Comparison of ENCODE assay signal across 8 cellular contexts in the genomic region with DNA sequence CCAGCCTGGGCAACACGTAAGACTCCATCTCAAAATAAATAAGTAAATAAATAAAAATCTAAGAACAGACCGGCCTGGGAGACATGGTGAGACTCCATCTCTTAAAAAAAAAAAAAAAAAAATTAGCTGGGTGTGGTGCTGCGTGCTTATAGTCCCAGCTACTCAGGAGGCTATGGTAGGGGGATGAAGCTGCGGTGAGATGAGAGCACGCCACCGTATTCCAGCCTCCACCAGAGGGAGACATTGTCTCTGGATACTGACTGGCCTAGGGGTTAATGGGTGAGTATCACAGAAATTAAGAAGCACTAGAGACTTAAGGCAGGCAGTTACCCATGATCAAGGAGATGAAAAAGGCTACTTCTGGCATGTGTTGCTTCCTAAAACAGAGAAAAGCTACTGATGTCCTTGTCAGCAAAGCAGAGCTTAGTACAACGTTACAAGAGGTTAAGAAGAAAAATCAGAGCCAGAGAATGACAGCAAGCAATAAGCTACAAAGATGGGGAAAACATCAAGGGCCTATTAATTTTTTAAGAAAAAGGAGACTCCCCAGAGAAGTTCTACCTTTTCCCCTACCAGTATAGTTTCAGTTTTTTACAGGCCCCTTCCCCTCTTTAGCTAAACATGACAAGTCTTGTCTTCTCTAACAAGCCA. TPM values are rescaled to one million over a fixed set of nuclear protein-coding genes. Genes with fewer than 3 reads are reported as not detected.
DNase-seq lines count a peak whose midpoint lies in the region; ATAC-seq and TF ChIP-seq lines count a peak whose summit lies in the region.

No MANE protein-coding gene starts in this region.

- no peak overlapping the region for H3K27ac Mint-ChIP-seq in Caco-2 (ENCODE audit: unreplicated experiment)

- H3K9me3 ChIP-seq in Caco-2 = no peaks in the 10 kb centered on the region

- DNase-seq in Caco-2 (peak; percentile 65 to 76), H4 (ENCODE audit: low spot score) (peak; percentile 68), NCI-H146 (lab: John Stamatoyannopoulos, UW) (peak; percentile 48), T-helper 22 cell (ENCODE audit: low read depth) (peak; percentile 33), astrocyte of the hippocampus (ENCODE audit: low read depth, low spot score) (peak; percentile 81), iPS DF 19.7 (ENCODE audit: low read depth, low spot score) (peak; percentile 42)
- DNase-seq in stimulated activated CD4-positive, alpha-beta T cell treated with anti-CD3 and anti-CD28 coated beads, Interleukin-12 subunit alpha, Interleukin-12 subunit beta, amount 100 ng/mL, for 24 hours (ENCODE audit: low read depth in 2 of 2) = peak; percentile 25 to 35

- peaks cover 1% of the 10 kb centered on the region; the same call in 1 of the 2 replicates for H3K36me3 ChIP-seq in Caco-2 (ENCODE audit: control insufficient read depth, insufficient read depth, low read length)

- peaks cover 88% of the 10 kb centered on the region for H3K36me3 Mint-ChIP-seq in Caco-2 (ENCODE audit: insufficient read depth, unreplicated experiment)

- no peaks in the 10 kb centered on the region for H3K27me3 ChIP-seq in Caco-2 (replicated peaks; ENCODE audit: control insufficient read depth, insufficient read depth, low read length)

- no peaks in the 10 kb centered on the region for H3K4me1 ChIP-seq in Caco-2

- no peak overlapping the region for H3K4me3 Mint-ChIP-seq in Caco-2 (ENCODE audit: unreplicated experiment)

- H3K27me3 Mint-ChIP-seq in Caco-2 (ENCODE audit: insufficient read depth, unreplicated experiment) = no peaks in the 10 kb centered on the region

- intact Hi-C loops in Caco-2 (cut with micrococcal nuclease; ENCODE audit: unreplicated experiment) = loop anchor here (1.0 kb wide), 1 partner anchor 123 kb away; no protein-coding TSS in a partner anchor

- no TSS peak for BruUV-seq in Caco-2 (replicated peaks; lab: Mats Ljungman, UMichigan)

- ATAC-seq in HG02610 (IDR thresholded peaks at IDR 0.05; ENCODE audit: unreplicated experiment) = no peak

- CTCF ChIA-PET in Caco-2 (lab: Charles Lee) = interaction anchor here (0.6 to 1.5 kb wide), 6 partner anchors 51 to 731 kb away, joined by 3 to 6 read pairs (median 4); no protein-coding TSS in a partner anchor

- POLR2A ChIA-PET in Caco-2 (lab: Charles Lee) = interaction anchor here (0.7 kb wide), 1 partner anchor 23 kb away, joined by 3 read pairs; no protein-coding TSS in a partner anchor

- H3K4me3 ChIP-seq in Caco-2 (ENCODE audit: low read depth, low read length) = no peak overlapping the region

- no peaks in the 10 kb centered on the region for H3K4me1 Mint-ChIP-seq in Caco-2 (ENCODE audit: low read depth, unreplicated experiment)

- H3K9me3 Mint-ChIP-seq in Caco-2 (ENCODE audit: unreplicated experiment) = no peaks in the 10 kb centered on the region

- TF ChIP-seq CTCF in Caco-2 (IDR thresholded peaks at IDR 0.05; ENCODE audit: insufficient read depth in 1 of 2, low read depth in 1 of 2, low read length in 1 of 2, severe bottlenecking in 1 of 2, unreplicated experiment in 1 of 2) = peak; percentile 77 to 79

RNA-seq across cellular contexts. Expression of gene TFRC, which starts 8.6 kb away (rescaled TPM):
- 267 and 293 TPM in 2 replicates for total RNA-seq in Caco-2 (2022)
- 260 and 286 TPM in 2 replicates for total RNA-seq in H4 (2014; rRNA removed; shearing (Covaris generic))

Comparison
In these comparisons a context has a peak if more than half of its experiments do, and no peak if none do; other contexts are left out.
1. DNase-seq: peak in every context shown above with its lines; median percentile 81 in astrocyte of the hippocampus; 70 in Caco-2; 68 in H4; 48 in NCI-H146; 42 in iPS DF 19.7; 33 in T-helper 22 cell; 30 in stimulated activated CD4-positive, alpha-beta T cell treated with anti-CD3 and anti-CD28 coated beads, Interleukin-12 subunit alpha, Interleukin-12 subunit beta, amount 100 ng/mL, for 24 hours.